7 cellular contexts compared by ENCODE assay signal in genomic region chr1:40629546-40629945, GRCh38. TPM values are rescaled to one million over a fixed set of nuclear protein-coding genes. Genes with fewer than 3 reads are reported as not detected.
DNase-seq lines count a peak whose midpoint lies in the region; ATAC-seq lines count a peak whose summit lies in the region.
"Not testable (repeated sequence)": the region's sequence is repeated elsewhere in the genome, so short reads cannot be mapped to it uniquely, and the experiment has no call there.

No MANE protein-coding gene starts in this region.

- not testable (repeated sequence) for H3K27me3 ChIP-seq in naive thymus-derived CD4-positive, alpha-beta T cell (ENCODE audit: control insufficient read depth in 2 of 2, insufficient read depth in 2 of 2, low read length in 2 of 2)

- DNase-seq in Jurkat, Clone E6-1 (ENCODE audit: low read depth, low spot score), result peak; percentile 95
- DNase-seq in T-helper 17 cell; stimulated activated effector memory CD8-positive, alpha-beta T cell treated with anti-CD3 and anti-CD28 coated beads, Interleukin-12 subunit alpha, Interleukin-12 subunit beta, amount 100 ng/mL, for 72 hours (ENCODE audit: low spot score in 2 of 2): not testable (repeated sequence)
- DNase-seq in activated CD4-positive, alpha-beta memory T cell treated with anti-CD3 and anti-CD28 coated beads, Interleukin-2, amount 10 ng/mL, durations not matched to agents 7 days and 5 days, result peak; percentile 44
- peak; percentile 44 for DNase-seq in activated gamma-delta T cell treated with Interleukin-2 at 50 U/mL for 16 hours
- DNase-seq in central memory CD4-positive, alpha-beta T cell, result peak; percentile 8
- DNase-seq in naive thymus-derived CD4-positive, alpha-beta T cell, result peak in 3 of 9 donors; percentile 13 to 15 (median 14)

- H3K36me3 ChIP-seq in naive thymus-derived CD4-positive, alpha-beta T cell (ENCODE audit: control insufficient read depth in 2 of 3, insufficient read depth in 3 of 3, low read length in 3 of 3), result not testable (repeated sequence)

- CTCF ChIA-PET in activated CD4-positive, alpha-beta memory T cell treated with anti-CD3 and anti-CD28 coated beads, Interleukin-2, amount 10 ng/mL, durations not matched to agents 7 days and 5 days (lab: Charles Lee), result interaction anchor here (0.6 to 1.9 kb wide), 2 partner anchors 32 to 220 kb away, joined by 3 to 4 read pairs; no protein-coding TSS in a partner anchor
- CTCF ChIA-PET in naive thymus-derived CD4-positive, alpha-beta T cell (lab: Charles Lee), result interaction anchor here (0.7 to 0.8 kb wide), 2 partner anchors 10 to 221 kb away, joined by 3 read pairs; no protein-coding TSS in a partner anchor

- peak overlapping the region; percentile 91 for H3K27ac Mint-ChIP-seq in T-helper 17 cell
- peak overlapping the region; percentile 68 for H3K27ac Mint-ChIP-seq in activated CD4-positive, alpha-beta memory T cell treated with anti-CD3 and anti-CD28 coated beads, Interleukin-2, amount 10 ng/mL, durations not matched to agents 7 days and 5 days
- peak overlapping the region in 2 of 9 donors; percentile 62 to 86 for H3K27ac Mint-ChIP-seq in naive thymus-derived CD4-positive, alpha-beta T cell
- peak overlapping the region; percentile 66 for H3K27ac Mint-ChIP-seq in stimulated activated effector memory CD8-positive, alpha-beta T cell treated with anti-CD3 and anti-CD28 coated beads, Interleukin-12 subunit alpha, Interleukin-12 subunit beta, amount 100 ng/mL, for 72 hours

- not testable (repeated sequence) for H3K4me3 ChIP-seq in Jurkat, Clone E6-1 (ENCODE audit: low read length); naive thymus-derived CD4-positive, alpha-beta T cell (ENCODE audit: low read length)

- POLR2A ChIA-PET in activated CD4-positive, alpha-beta memory T cell treated with anti-CD3 and anti-CD28 coated beads, Interleukin-2, amount 10 ng/mL, durations not matched to agents 7 days and 5 days (lab: Charles Lee), result interaction anchor here (0.9 kb wide), 1 partner anchor 61 kb away, joined by 5 read pairs; the partner anchor contains the start of gene NFYC
- POLR2A ChIA-PET in naive thymus-derived CD4-positive, alpha-beta T cell (lab: Charles Lee), result not testable (repeated sequence)

- intact Hi-C loops in naive thymus-derived CD4-positive, alpha-beta T cell (cut with micrococcal nuclease), result loop anchor here in 1 of 2 donors (5.0 kb wide), 2 partner anchors 38 to 223 kb away; partner anchors contain the start of gene RIMS3

- H3K4me1 Mint-ChIP-seq in T-helper 17 cell, result peaks cover 18% of the 10 kb centered on the region
- peaks cover 26% of the 10 kb centered on the region for H3K4me1 Mint-ChIP-seq in activated CD4-positive, alpha-beta memory T cell treated with anti-CD3 and anti-CD28 coated beads, Interleukin-2, amount 10 ng/mL, durations not matched to agents 7 days and 5 days
- H3K4me1 Mint-ChIP-seq in naive thymus-derived CD4-positive, alpha-beta T cell, result peaks cover 0 to 24% (median 10%) of the 10 kb centered on the region in 7 donors
- peaks cover 42% of the 10 kb centered on the region for H3K4me1 Mint-ChIP-seq in stimulated activated effector memory CD8-positive, alpha-beta T cell treated with anti-CD3 and anti-CD28 coated beads, Interleukin-12 subunit alpha, Interleukin-12 subunit beta, amount 100 ng/mL, for 72 hours

- H3K27ac ChIP-seq in naive thymus-derived CD4-positive, alpha-beta T cell (ENCODE audit: low read depth, low read length), result not testable (repeated sequence)

- H3K36me3 Mint-ChIP-seq in T-helper 17 cell (ENCODE audit: low read depth); activated CD4-positive, alpha-beta memory T cell treated with anti-CD3 and anti-CD28 coated beads, Interleukin-2, amount 10 ng/mL, durations not matched to agents 7 days and 5 days (ENCODE audit: low read depth); naive thymus-derived CD4-positive, alpha-beta T cell; stimulated activated effector memory CD8-positive, alpha-beta T cell treated with anti-CD3 and anti-CD28 coated beads, Interleukin-12 subunit alpha, Interleukin-12 subunit beta, amount 100 ng/mL, for 72 hours: not testable (repeated sequence)

- H3K4me3 Mint-ChIP-seq in T-helper 17 cell, result peak overlapping the region; percentile 71
- not testable (repeated sequence) for H3K4me3 Mint-ChIP-seq in activated CD4-positive, alpha-beta memory T cell treated with anti-CD3 and anti-CD28 coated beads, Interleukin-2, amount 10 ng/mL, durations not matched to agents 7 days and 5 days; stimulated activated effector memory CD8-positive, alpha-beta T cell treated with anti-CD3 and anti-CD28 coated beads, Interleukin-12 subunit alpha, Interleukin-12 subunit beta, amount 100 ng/mL, for 72 hours
- H3K4me3 Mint-ChIP-seq in naive thymus-derived CD4-positive, alpha-beta T cell, result peak overlapping the region in 1 of 10 donors; percentile 16

- peaks cover 0 to 21% of the 10 kb centered on the region in 2 donors for H3K4me1 ChIP-seq in naive thymus-derived CD4-positive, alpha-beta T cell (ENCODE audit: control insufficient read depth in 2 of 2, insufficient read depth in 2 of 2, low read length in 2 of 2)

- not testable (repeated sequence) for H3K27me3 Mint-ChIP-seq in T-helper 17 cell; activated CD4-positive, alpha-beta memory T cell treated with anti-CD3 and anti-CD28 coated beads, Interleukin-2, amount 10 ng/mL, durations not matched to agents 7 days and 5 days; naive thymus-derived CD4-positive, alpha-beta T cell

- peak; percentile 60 for ATAC-seq in T-helper 17 cell
- peak; percentile 43 for ATAC-seq in naive thymus-derived CD4-positive, alpha-beta T cell
- ATAC-seq in stimulated activated effector memory CD8-positive, alpha-beta T cell treated with anti-CD3 and anti-CD28 coated beads, Interleukin-12 subunit alpha, Interleukin-12 subunit beta, amount 100 ng/mL, for 72 hours, result peak; percentile 17

- not testable (repeated sequence) for H3K9me3 Mint-ChIP-seq in activated CD4-positive, alpha-beta memory T cell treated with anti-CD3 and anti-CD28 coated beads, Interleukin-2, amount 10 ng/mL, durations not matched to agents 7 days and 5 days; naive thymus-derived CD4-positive, alpha-beta T cell; stimulated activated effector memory CD8-positive, alpha-beta T cell treated with anti-CD3 and anti-CD28 coated beads, Interleukin-12 subunit alpha, Interleukin-12 subunit beta, amount 100 ng/mL, for 72 hours

- H3K9me3 ChIP-seq in T-helper 17 cell (ENCODE audit: control insufficient read depth, low read length, poor library complexity, severe bottlenecking); naive thymus-derived CD4-positive, alpha-beta T cell (ENCODE audit: control insufficient read depth in 2 of 3, low read length in 3 of 3): not testable (repeated sequence)

RNA-seq across cellular contexts. Expression of gene RIMS3, which starts 35.9 kb away (rescaled TPM):
- 13.9 TPM for polyA plus RNA-seq in Jurkat, Clone E6-1 (2012; ENCODE audit: insufficient read depth, insufficient read length)
- total RNA-seq in T-helper 17 cell, result 1 to 10 TPM; 1.7 to 2.1 TPM
- 1 to 10 TPM; 5.6 to 6.1 TPM for total RNA-seq in activated CD4-positive, alpha-beta memory T cell treated with anti-CD3 and anti-CD28 coated beads, Interleukin-2, amount 10 ng/mL, durations not matched to agents 7 days and 5 days
- total RNA-seq in naive thymus-derived CD4-positive, alpha-beta T cell, result 1 to 10 TPM; 1.1 to 2.8 (median 2.2) TPM
- 1 to 10 TPM; 2.2 to 4.3 TPM for polyA plus RNA-seq in naive thymus-derived CD4-positive, alpha-beta T cell
